In the genomic region with DNA sequence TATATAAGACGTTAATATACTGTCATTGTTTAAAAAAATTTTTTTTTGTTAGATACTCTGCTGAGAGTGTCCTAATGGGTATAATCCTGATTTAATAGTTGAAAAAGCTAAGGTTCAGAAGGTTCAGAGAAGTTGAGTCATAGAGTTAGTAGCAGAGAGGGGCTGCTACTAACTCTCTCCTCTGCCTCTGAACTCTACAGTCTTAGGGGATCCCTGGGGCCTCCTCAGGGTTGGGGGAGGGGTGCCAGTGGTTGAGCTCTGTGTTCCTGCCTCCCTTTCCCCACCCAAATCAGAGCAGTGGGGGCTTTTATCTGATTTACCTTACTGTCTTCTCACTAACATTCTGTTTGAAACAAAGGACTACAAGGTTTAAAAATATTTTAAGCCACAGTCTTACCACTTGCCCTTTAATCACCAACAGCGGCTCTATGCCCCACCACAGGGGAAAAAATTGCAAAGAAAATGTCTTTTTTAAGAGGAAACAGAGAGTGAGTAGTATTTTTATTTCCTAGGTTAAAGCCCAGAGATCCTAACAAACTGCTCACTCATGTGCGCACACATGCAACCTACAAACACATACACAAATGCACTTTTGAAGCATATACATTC, we compare ENCODE assay signal across 29 cellular contexts.
"Had no signal": no experiment of that assay in that cellular context is flagged by ENCODE, and none has a peak within 500 bp of the region (broad histone marks: within the 10 kb centered on the region; RNA-seq: fewer than 3 reads in every experiment).

No MANE protein-coding gene starts in this region.

- H3K36me3 Mint-ChIP-seq: immature natural killer cell; naive thymus-derived CD8-positive, alpha-beta T cell had no signal

- ATAC-seq: left colon; left lung; lower lobe of right lung; naive thymus-derived CD8-positive, alpha-beta T cell; pancreas; right cardiac atrium; sciatic nerve; upper lobe of right lung had no signal

- H3K27me3 ChIP-seq: left lung, pancreas, suprapubic skin, tibial artery, upper lobe of right lung had no signal

- H3K4me3 ChIP-seq: left lung, lower lobe of right lung, pancreas, prostate gland, skin epidermis, suprapubic skin, thoracic aorta, tibial artery, upper lobe of right lung had no signal

- H3K27ac Mint-ChIP-seq: immature natural killer cell, nephron had no signal

- H3K4me1 ChIP-seq: left lung, lower lobe of right lung, pancreas, prostate gland, suprapubic skin, upper lobe of right lung had no signal

- H3K9me3 ChIP-seq: left lung, lower lobe of right lung, pancreas, prostate gland, suprapubic skin, thoracic aorta, tibial artery, upper lobe of right lung had no signal

- H3K9me3 Mint-ChIP-seq: naive thymus-derived CD8-positive, alpha-beta T cell had no signal

- H3K36me3 ChIP-seq: left lung, lower lobe of right lung, pancreas, prostate gland, suprapubic skin, thoracic aorta, tibial artery, upper lobe of right lung had no signal

- DNase-seq: hippocampal formation; immature natural killer cell; kidney; left colon; left lung; lower lobe of right lung; mammary epithelial cell; mesenchymal stem cell; naive thymus-derived CD8-positive, alpha-beta T cell; nucleus accumbens; pancreas; posterior cingulate gyrus; retina; right cardiac atrium; stimulated activated CD4-positive, alpha-beta T cell treated with anti-CD3 and anti-CD28 coated beads, Interleukin-12 subunit alpha, Interleukin-12 subunit beta, amount 100 ng/mL, for 4 hours; stimulated activated CD4-positive, alpha-beta T cell treated with anti-CD3 and anti-CD28 coated beads, Interleukin-15, amount 100 ng/mL, for 24 hours; stimulated activated CD4-positive, alpha-beta T cell treated with anti-CD3 and anti-CD28 coated beads, Interleukin-2, amount 100 ng/mL, for 24 hours; stimulated activated CD4-positive, alpha-beta T cell treated with anti-CD3 and anti-CD28 coated beads, Interleukin-4, amount 100 ng/mL, for 1 hour; stimulated activated naive CD4-positive, alpha-beta T cell treated with Interleukin-2 at 50 U/mL for 16 hours; tibial artery; trophoblast cell; upper lobe of right lung had no signal

- H3K4me3 Mint-ChIP-seq: immature natural killer cell; naive thymus-derived CD8-positive, alpha-beta T cell; nephron; neural crest cell had no signal

- H3K27ac ChIP-seq: left lung, lower lobe of right lung, pancreas, prostate gland, skin epidermis, suprapubic skin, thoracic aorta, tibial artery, upper lobe of right lung had no signal
